36 cellular contexts compared by ENCODE assay signal in the genomic region with DNA sequence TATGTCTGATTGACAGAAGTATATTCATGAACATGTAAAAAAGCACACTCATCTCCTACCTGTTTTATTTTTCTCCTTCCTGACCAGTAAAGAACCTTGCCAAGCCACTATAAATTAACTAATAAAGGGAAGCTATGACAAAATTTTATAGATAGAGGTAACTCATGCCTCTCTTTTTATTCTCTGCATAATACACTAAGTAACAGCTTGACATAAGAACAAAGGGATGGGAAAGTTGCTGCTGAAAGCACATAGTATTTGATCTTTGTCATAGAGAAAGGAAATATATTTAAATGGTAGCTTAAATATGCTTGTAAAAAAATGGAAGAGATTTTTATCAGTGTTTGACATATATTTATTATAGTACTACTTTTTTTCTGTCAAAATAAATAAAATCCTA.
"Had no signal": no experiment of that assay in that cellular context is flagged by ENCODE, and none has a peak within 500 bp of the region (broad histone marks: within the 10 kb centered on the region; RNA-seq: fewer than 3 reads in every experiment).

No MANE protein-coding gene starts in this region.

- H3K36me3 ChIP-seq: MG63 had no signal

- H3K4me2 ChIP-seq: KMS-11 had no signal

- H3K27ac ChIP-seq: KMS-11 had no signal

- H3K9me3 ChIP-seq: MG63 had no signal

- H3K27me3 ChIP-seq: MG63 had no signal

- DNase-seq: Karpas-422, Kasumi-1, KG1, MG63, MM.1S, MV-4-11, NCI-H1048, NCI-H1092, NCI-H1092 treated with DMSO at 0.1 percent for 48 hours, NCI-H1105, NCI-H1105 treated with DMSO at 0.1 percent for 48 hours, NCI-H1417, NCI-H1417 treated with DMSO at 0.1 percent for 48 hours, NCI-H1436, NCI-H1436 treated with DMSO at 0.1 percent for 48 hours, NCI-H146, NCI-H1694, NCI-H1694 treated with DMSO at 0.1 percent for 48 hours, NCI-H187, NCI-H187 treated with DMSO at 0.1 percent for 48 hours, NCI-H1930, NCI-H2029, NCI-H2029 treated with DMSO at 0.1 percent for 48 hours, NCI-H2081, NCI-H2081 treated with DMSO at 0.1 percent for 48 hours, NCI-H2107, NCI-H2171, NCI-H2171 treated with DMSO at 0.1 percent for 48 hours, NCI-H2227 treated with DMSO at 0.1 percent for 48 hours, NCI-H226, NCI-H345, NCI-H446, NCI-H446 treated with DMSO at 0.1 percent for 48 hours, NCI-H510A, NCI-H510A treated with DMSO at 0.1 percent for 48 hours had no signal

- H3K9ac ChIP-seq: KMS-11 had no signal

- H3K4me3 ChIP-seq: MG63 had no signal
